In genomic region chr3:12856626-12857025, GRCh38 we compare ENCODE assay signal across 1 cellular context.
TF ChIP-seq lines count a peak whose summit lies in the region.

No MANE protein-coding gene starts in this region.

TF ChIP-seq in HepG2, 621 proteins besides CTCF, POLR2A, EP300 and RAD21:
- TF ChIP-seq AGO1 (IDR thresholded peaks at IDR 0.05; ENCODE audit: low read depth, low read length, poor library complexity, severe bottlenecking) (no peak), ZNF567 (CRISPR knock-in tag; IDR thresholded peaks at IDR 0.05; ENCODE audit: borderline replicate concordance) (no peak), ZNF772 (CRISPR knock-in tag; IDR thresholded peaks at IDR 0.05) (no peak), NFIC (IDR thresholded peaks at IDR 0.05; ENCODE audit: low read length) (no peak), LBX2 (CRISPR knock-in tag; IDR thresholded peaks at IDR 0.05; ENCODE audit: borderline replicate concordance) (no peak), ZSCAN5A (CRISPR knock-in tag; IDR thresholded peaks at IDR 0.05; ENCODE audit: borderline replicate concordance) (no peak), ZBTB43 (CRISPR knock-in tag; conservative IDR thresholded peaks at IDR 0.05) (no peak), ZNF180 (CRISPR knock-in tag; IDR thresholded peaks at IDR 0.05; ENCODE audit: borderline replicate concordance, low read depth) (no peak), AGO2 (optimal IDR thresholded peaks at IDR 0.05; ENCODE audit: low read depth, low read length) (no peak), SMAD3 (CRISPR knock-in tag; IDR thresholded peaks at IDR 0.05) (no peak), ZBTB3 (CRISPR knock-in tag; IDR thresholded peaks at IDR 0.05; ENCODE audit: borderline replicate concordance, low read depth) (no peak), ZNF274 (CRISPR knock-in tag; IDR thresholded peaks at IDR 0.05) (no peak), ZNF451 (CRISPR knock-in tag; IDR thresholded peaks at IDR 0.05) (no peak), ZBTB37 (CRISPR knock-in tag; IDR thresholded peaks at IDR 0.05) (no peak), NCOR1 (IDR thresholded peaks at IDR 0.05; ENCODE audit: borderline replicate concordance, low read length) (no peak), ZNF800 (CRISPR knock-in tag; IDR thresholded peaks at IDR 0.05) (no peak), SAFB2 (CRISPR knock-in tag; IDR thresholded peaks at IDR 0.05; ENCODE audit: borderline replicate concordance, low read depth) (no peak), RCOR2 (CRISPR knock-in tag; IDR thresholded peaks at IDR 0.05) (no peak)
